In genomic region chr7:41110186-41110585, GRCh38 we compare ENCODE assay signal across 22 cellular contexts.
DNase-seq lines count a peak whose midpoint lies in the region; FAIRE-seq and TF ChIP-seq lines count a peak whose summit lies in the region.
"Had no signal": no experiment of that assay in that cellular context is flagged by ENCODE, and none has a peak within 500 bp of the region (broad histone marks: within the 10 kb centered on the region; RNA-seq: fewer than 3 reads in every experiment).

No MANE protein-coding gene starts in this region.

- in situ Hi-C loops in brain microvascular endothelial cell (cut with HindIII; ENCODE audit: low pct_ligation_motif_present, low sequenced_read_pairs), result no loop called here

- peak overlapping the region; percentile 46 for H3K4me2 ChIP-seq in keratinocyte (ENCODE audit: control insufficient read depth, extremely low read depth, insufficient read depth, low read depth, low read length)

- H3K9me1 ChIP-seq in keratinocyte (ENCODE audit: control insufficient read depth, extremely low read depth, insufficient read depth, low read length), result no peaks in the 10 kb centered on the region

- DNase-seq in Daoy (ENCODE audit: low read depth), result peak; percentile 92
- peak; percentile 37 for DNase-seq in LHCN-M2 (ENCODE audit: low read depth)
- DNase-seq in brain microvascular endothelial cell, result peak; percentile 29
- peak; percentile 96 for DNase-seq in keratinocyte (ENCODE audit: low read depth, low spot score)
- no peak for DNase-seq in NCI-H128 (lab: John Stamatoyannopoulos, UW; ENCODE audit: unreplicated experiment)
- DNase-seq in SHP77 (lab: John Stamatoyannopoulos, UW), result no peak
- DNase-seq in nucleus accumbens (lab: John Stamatoyannopoulos, UW), result no peak
- no peak for DNase-seq in effector CD4-positive, alpha-beta T cell
- DNase-seq: activated B cell treated with CpG ODN at 0.5 μM for 24 hours; activated CD4-positive, alpha-beta T cell treated with anti-CD3 and anti-CD28 coated beads, Interleukin-2, amount 50 U/mL, for 4 hours; DMS79; dorsolateral prefrontal cortex; H9; natural killer cell; NCI-H524; retina; spleen; stimulated activated CD4-positive, alpha-beta T cell treated with anti-CD3 and anti-CD28 coated beads, Interleukin-2, amount 100 ng/mL, for 48 hours; uterus had no signal

- H3K36me3 ChIP-seq in brain microvascular endothelial cell (replicated peaks), result no peaks in the 10 kb centered on the region
- no peaks in the 10 kb centered on the region for H3K36me3 ChIP-seq in keratinocyte (ENCODE audit: control insufficient read depth in 2 of 2, extremely low read depth in 1 of 2, insufficient read depth in 2 of 2, low read length in 2 of 2)
- H3K36me3 ChIP-seq: ascending aorta, spleen, uterus had no signal

- H4K20me1 ChIP-seq in keratinocyte (ENCODE audit: control insufficient read depth, extremely low read depth, insufficient read depth, low read length), result no peaks in the 10 kb centered on the region

- H3K9me3 ChIP-seq in keratinocyte (ENCODE audit: control insufficient read depth, low read depth, low read length), result no peaks in the 10 kb centered on the region
- H3K9me3 ChIP-seq: ascending aorta, spleen, uterus had no signal

- peaks cover 46% of the 10 kb centered on the region for H3K4me1 ChIP-seq in keratinocyte (ENCODE audit: control insufficient read depth, extremely low read depth, insufficient read depth, low read length)
- H3K4me1 ChIP-seq: ascending aorta, spleen, uterus had no signal

- H3K27me3 ChIP-seq in brain microvascular endothelial cell (replicated peaks) (no peaks in the 10 kb centered on the region), keratinocyte (ENCODE audit: control insufficient read depth, extremely low read depth, insufficient read depth, low read length) (no peaks in the 10 kb centered on the region)
- H3K27me3 ChIP-seq: ascending aorta, dorsolateral prefrontal cortex, spleen, uterus had no signal

- no peaks in the 10 kb centered on the region for H3K79me2 ChIP-seq in keratinocyte (ENCODE audit: control insufficient read depth, insufficient read depth, low read length)

- H3K4me3 ChIP-seq in brain microvascular endothelial cell (ENCODE audit: low read depth, low read length) (no peak overlapping the region), keratinocyte (ENCODE audit: control insufficient read depth in 2 of 3, extremely low read depth in 1 of 3, insufficient read depth in 2 of 3, low read depth in 1 of 3, low read length in 3 of 3) (no peak overlapping the region)
- H3K4me3 ChIP-seq: ascending aorta, dorsolateral prefrontal cortex, GM12878, K562, spleen, uterus had no signal

- peak; percentile 97 for FAIRE-seq in keratinocyte (lab: Jason Lieb, UNC)
- FAIRE-seq: GM12878, K562 had no signal

- TF ChIP-seq CTCF in brain microvascular endothelial cell (IDR thresholded peaks at IDR 0.05; ENCODE audit: low read depth, low read length, missing control alignments) (no peak), keratinocyte (optimal IDR thresholded peaks at IDR 0.05 in 1 of 3, IDR thresholded peaks at IDR 0.05 in 1 of 3, conservative IDR thresholded peaks at IDR 0.05 in 1 of 3; ENCODE audit: extremely low read depth in 1 of 3, insufficient read depth in 2 of 3, low read length in 3 of 3) (no peak)

- dilution Hi-C loops in keratinocyte (cut with MboI; ENCODE audit: extremely low pct_ligation_motif_present, low sequenced_read_pairs), result no loop called here

- H3K9ac ChIP-seq in keratinocyte (ENCODE audit: control insufficient read depth, extremely low read depth, insufficient read depth, low read length), result peak overlapping the region; percentile 63

- no peak overlapping the region for H3K27ac ChIP-seq in brain microvascular endothelial cell
- H3K27ac ChIP-seq in keratinocyte (ENCODE audit: control insufficient read depth, insufficient read depth, low read length), result peak overlapping the region; percentile 99
- H3K27ac ChIP-seq: ascending aorta, dorsolateral prefrontal cortex, spleen, uterus had no signal

- H2AFZ ChIP-seq in keratinocyte (ENCODE audit: control insufficient read depth, low read length), result no peak overlapping the region

Comparison
In these comparisons a context has a peak if more than half of its experiments do, and no peak if none do; other contexts are left out.
1. DNase-seq: peak in Daoy (single experiment), LHCN-M2 (single experiment), brain microvascular endothelial cell (single experiment) and keratinocyte (single experiment); none in NCI-H128 (single experiment), SHP77 (0 of 2), nucleus accumbens (0 of 56) and effector CD4-positive, alpha-beta T cell (single experiment).